In the genomic region with DNA sequence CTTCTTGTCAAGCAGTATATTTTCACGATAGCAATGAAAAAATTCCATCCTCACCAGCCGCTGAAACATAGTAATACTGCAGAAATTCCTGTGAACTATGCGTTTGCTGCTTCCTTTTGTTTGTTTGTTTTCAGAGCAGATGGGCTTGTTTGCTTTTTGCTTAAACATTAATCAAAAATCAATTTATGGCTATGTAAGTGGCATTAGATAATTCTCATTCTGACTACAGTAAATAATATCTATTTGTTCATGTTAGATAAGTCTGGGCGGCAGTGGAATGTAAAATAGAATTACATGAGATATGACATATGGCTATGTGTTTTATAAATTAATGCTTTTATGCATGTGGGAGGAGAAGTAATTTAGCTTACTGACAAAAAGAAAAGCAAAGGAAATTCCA, we compare ENCODE assay signal across 1 cellular context.
TF ChIP-seq lines count a peak whose summit lies in the region.

No MANE protein-coding gene starts in this region.

TF ChIP-seq in HepG2, 621 proteins besides CTCF, POLR2A, EP300 and RAD21 (continued from another document and continues in another):
- TF ChIP-seq MXD4 (CRISPR knock-in tag; IDR thresholded peaks at IDR 0.05) (no peak), ZNF75D (CRISPR knock-in tag; IDR thresholded peaks at IDR 0.05; ENCODE audit: borderline replicate concordance) (no peak), ZNF546 (CRISPR knock-in tag; conservative IDR thresholded peaks at IDR 0.05) (no peak), STAT5B (CRISPR knock-in tag; IDR thresholded peaks at IDR 0.05) (no peak), ZNF543 (CRISPR knock-in tag; IDR thresholded peaks at IDR 0.05) (no peak), TFDP2 (CRISPR knock-in tag; IDR thresholded peaks at IDR 0.05) (no peak), ERF (CRISPR knock-in tag; IDR thresholded peaks at IDR 0.05) (no peak), NFE2L2 (IDR thresholded peaks at IDR 0.05; ENCODE audit: low read length) (no peak), ZNF343 (CRISPR knock-in tag; IDR thresholded peaks at IDR 0.05) (no peak), SMAD3 (CRISPR knock-in tag; IDR thresholded peaks at IDR 0.05) (peak; percentile 60; the same call in 1 of the 2 replicates), ZNF766 (CRISPR knock-in tag; IDR thresholded peaks at IDR 0.05; ENCODE audit: borderline replicate concordance) (no peak), TEAD2 (CRISPR knock-in tag; IDR thresholded peaks at IDR 0.05) (no peak), MBNL3 (CRISPR knock-in tag; conservative IDR thresholded peaks at IDR 0.05) (no peak), ZNF234 (CRISPR knock-in tag; conservative IDR thresholded peaks at IDR 0.05) (no peak), SYNCRIP (IDR thresholded peaks at IDR 0.05; ENCODE audit: insufficient read depth, low read depth, low read length) (no peak), ZNF180 (CRISPR knock-in tag; IDR thresholded peaks at IDR 0.05; ENCODE audit: borderline replicate concordance, low read depth) (no peak), ZNF556 (CRISPR knock-in tag; IDR thresholded peaks at IDR 0.05; ENCODE audit: borderline replicate concordance) (no peak), ZNF432 (CRISPR knock-in tag; IDR thresholded peaks at IDR 0.05; ENCODE audit: borderline replicate concordance) (no peak), DBP (CRISPR knock-in tag; IDR thresholded peaks at IDR 0.05; ENCODE audit: not compliant biosample characterization) (no peak), SOX5 (CRISPR knock-in tag; IDR thresholded peaks at IDR 0.05; ENCODE audit: borderline replicate concordance) (peak; percentile 94), ZFAT (CRISPR knock-in tag; conservative IDR thresholded peaks at IDR 0.05) (no peak), KMT2B (CRISPR knock-in tag; IDR thresholded peaks at IDR 0.05) (no peak), SETDB1 (CRISPR knock-in tag; IDR thresholded peaks at IDR 0.05; ENCODE audit: borderline replicate concordance) (no peak), THAP11 (CRISPR knock-in tag; IDR thresholded peaks at IDR 0.05) (peak; percentile 43; the same call in 1 of the 2 replicates), CAMTA2 (CRISPR knock-in tag; IDR thresholded peaks at IDR 0.05; ENCODE audit: borderline replicate concordance) (no peak), ETS1 (CRISPR knock-in tag; IDR thresholded peaks at IDR 0.05) (no peak), HIVEP1 (CRISPR knock-in tag; IDR thresholded peaks at IDR 0.05) (no peak), HDAC2 (CRISPR knock-in tag; IDR thresholded peaks at IDR 0.05) (peak; percentile 87), CREB3 (CRISPR knock-in tag; IDR thresholded peaks at IDR 0.05) (0 out of 2 replicates have a peak, but pooled peaks have one; percentile 49), SUZ12 (IDR thresholded peaks at IDR 0.05; ENCODE audit: low read depth, low read length) (no peak), KLF9 (CRISPR knock-in tag; IDR thresholded peaks at IDR 0.05; ENCODE audit: low read depth) (0 out of 2 replicates have a peak, but pooled peaks have one; percentile 51), ZNF572 (CRISPR knock-in tag; IDR thresholded peaks at IDR 0.05) (no peak), ZNF747 (CRISPR knock-in tag; IDR thresholded peaks at IDR 0.05; ENCODE audit: borderline replicate concordance) (no peak), BCL6 (CRISPR knock-in tag; IDR thresholded peaks at IDR 0.05) (peak; percentile 84), KDM1A (CRISPR knock-in tag; IDR thresholded peaks at IDR 0.05) (no peak), LRRFIP1 (CRISPR knock-in tag; conservative IDR thresholded peaks at IDR 0.05) (no peak), POLR2AphosphoS5 (IDR thresholded peaks at IDR 0.05; ENCODE audit: low read depth, low read length) (no peak), SRF (IDR thresholded peaks at IDR 0.05; ENCODE audit: low read depth, low read length) (no peak), ZNF619 (CRISPR knock-in tag; IDR thresholded peaks at IDR 0.05) (no peak), GATA4 (IDR thresholded peaks at IDR 0.05; ENCODE audit: borderline replicate concordance, low read depth) (peak; percentile 79; the same call in 1 of the 2 replicates), ZBTB3 (CRISPR knock-in tag; IDR thresholded peaks at IDR 0.05; ENCODE audit: borderline replicate concordance, low read depth) (no peak)
- TF ChIP-seq, protein P1, sequence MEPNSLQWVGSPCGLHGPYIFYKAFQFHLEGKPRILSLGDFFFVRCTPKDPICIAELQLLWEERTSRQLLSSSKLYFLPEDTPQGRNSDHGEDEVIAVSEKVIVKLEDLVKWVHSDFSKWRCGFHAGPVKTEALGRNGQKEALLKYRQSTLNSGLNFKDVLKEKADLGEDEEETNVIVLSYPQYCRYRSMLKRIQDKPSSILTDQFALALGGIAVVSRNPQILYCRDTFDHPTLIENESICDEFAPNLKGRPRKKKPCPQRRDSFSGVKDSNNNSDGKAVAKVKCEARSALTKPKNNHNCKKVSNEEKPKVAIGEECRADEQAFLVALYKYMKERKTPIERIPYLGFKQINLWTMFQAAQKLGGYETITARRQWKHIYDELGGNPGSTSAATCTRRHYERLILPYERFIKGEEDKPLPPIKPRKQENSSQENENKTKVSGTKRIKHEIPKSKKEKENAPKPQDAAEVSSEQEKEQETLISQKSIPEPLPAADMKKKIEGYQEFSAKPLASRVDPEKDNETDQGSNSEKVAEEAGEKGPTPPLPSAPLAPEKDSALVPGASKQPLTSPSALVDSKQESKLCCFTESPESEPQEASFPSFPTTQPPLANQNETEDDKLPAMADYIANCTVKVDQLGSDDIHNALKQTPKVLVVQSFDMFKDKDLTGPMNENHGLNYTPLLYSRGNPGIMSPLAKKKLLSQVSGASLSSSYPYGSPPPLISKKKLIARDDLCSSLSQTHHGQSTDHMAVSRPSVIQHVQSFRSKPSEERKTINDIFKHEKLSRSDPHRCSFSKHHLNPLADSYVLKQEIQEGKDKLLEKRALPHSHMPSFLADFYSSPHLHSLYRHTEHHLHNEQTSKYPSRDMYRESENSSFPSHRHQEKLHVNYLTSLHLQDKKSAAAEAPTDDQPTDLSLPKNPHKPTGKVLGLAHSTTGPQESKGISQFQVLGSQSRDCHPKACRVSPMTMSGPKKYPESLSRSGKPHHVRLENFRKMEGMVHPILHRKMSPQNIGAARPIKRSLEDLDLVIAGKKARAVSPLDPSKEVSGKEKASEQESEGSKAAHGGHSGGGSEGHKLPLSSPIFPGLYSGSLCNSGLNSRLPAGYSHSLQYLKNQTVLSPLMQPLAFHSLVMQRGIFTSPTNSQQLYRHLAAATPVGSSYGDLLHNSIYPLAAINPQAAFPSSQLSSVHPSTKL (CRISPR knock-in tag; IDR thresholded peaks at IDR 0.05): peak; percentile 97
- TF ChIP-seq, protein P2, sequence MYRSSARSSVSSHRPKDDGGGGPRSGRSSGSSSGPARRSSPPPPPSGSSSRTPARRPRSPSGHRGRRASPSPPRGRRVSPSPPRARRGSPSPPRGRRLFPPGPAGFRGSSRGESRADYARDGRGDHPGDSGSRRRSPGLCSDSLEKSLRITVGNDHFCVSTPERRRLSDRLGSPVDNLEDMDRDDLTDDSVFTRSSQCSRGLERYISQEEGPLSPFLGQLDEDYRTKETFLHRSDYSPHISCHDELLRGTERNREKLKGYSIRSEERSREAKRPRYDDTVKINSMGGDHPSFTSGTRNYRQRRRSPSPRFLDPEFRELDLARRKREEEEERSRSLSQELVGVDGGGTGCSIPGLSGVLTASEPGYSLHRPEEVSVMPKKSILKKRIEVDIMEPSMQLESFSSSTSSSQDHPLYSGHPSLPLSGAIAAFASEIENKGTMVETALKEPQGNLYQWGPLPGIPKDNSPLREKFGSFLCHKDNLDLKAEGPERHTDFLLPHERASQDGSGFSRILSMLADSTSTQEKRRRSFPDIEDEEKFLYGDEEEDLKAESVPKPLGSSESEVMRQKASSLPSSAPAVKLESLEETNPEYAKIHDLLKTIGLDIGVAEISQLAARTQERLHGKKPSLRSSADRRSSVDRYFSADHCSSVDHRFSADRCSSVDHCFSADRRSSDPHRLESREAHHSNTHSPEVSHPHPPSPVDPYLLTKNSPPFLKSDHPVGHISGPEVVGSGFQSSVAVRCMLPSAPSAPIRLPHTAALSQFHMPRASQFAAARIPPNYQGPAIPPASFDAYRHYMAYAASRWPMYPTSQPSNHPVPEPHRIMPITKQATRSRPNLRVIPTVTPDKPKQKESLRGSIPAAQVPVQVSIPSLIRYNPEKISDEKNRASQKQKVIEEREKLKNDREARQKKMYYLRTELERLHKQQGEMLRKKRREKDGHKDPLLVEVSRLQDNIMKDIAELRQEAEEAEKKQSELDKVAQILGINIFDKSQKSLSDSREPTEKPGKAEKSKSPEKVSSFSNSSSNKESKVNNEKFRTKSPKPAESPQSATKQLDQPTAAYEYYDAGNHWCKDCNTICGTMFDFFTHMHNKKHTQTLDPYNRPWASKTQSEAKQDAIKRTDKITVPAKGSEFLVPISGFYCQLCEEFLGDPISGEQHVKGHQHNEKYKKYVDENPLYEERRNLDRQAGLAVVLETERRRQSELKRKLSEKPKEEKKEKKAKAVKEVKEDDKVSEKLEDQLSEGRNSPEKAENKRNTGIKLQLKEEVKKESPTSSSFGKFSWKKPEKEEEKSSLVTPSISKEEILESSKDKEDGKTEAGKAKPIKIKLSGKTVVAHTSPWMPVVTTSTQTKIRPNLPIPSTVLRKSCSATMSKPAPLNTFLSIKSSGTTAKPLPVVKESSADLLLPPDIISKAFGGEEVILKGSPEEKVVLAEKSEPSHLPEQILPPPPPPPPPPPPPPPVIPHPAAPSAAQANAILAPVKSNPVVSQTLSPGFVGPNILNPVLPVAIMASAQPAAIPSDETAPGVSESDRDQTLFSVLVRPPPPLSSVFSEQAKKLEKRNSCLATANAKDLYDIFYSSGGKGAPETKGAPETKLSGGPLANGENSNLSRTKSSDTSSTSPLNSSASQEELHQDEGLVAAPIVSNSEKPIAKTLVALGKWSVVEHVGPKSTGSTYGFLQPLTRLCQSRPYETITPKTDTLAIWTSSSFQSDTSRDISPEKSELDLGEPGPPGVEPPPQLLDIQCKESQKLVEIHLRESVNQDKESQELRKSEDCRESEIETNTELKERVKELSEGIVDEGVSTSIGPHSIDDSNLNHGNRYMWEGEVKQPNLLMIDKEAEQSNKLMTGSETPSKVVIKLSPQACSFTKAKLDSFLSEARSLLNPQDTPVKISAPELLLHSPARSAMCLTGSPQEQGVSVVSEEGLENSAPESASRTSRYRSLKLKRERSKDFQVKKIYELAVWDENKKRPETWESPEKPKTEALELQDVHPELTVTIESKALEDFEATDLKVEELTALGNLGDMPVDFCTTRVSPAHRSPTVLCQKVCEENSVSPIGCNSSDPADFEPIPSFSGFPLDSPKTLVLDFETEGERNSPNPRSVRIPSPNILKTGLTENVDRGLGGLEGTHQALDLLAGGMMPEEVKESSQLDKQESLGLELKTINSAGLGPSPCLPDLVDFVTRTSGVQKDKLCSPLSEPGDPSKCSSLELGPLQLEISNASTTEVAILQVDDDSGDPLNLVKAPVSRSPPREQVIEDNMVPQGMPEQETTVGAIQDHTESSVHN (CRISPR knock-in tag; IDR thresholded peaks at IDR 0.05): no peak
- TF ChIP-seq, protein P3, sequence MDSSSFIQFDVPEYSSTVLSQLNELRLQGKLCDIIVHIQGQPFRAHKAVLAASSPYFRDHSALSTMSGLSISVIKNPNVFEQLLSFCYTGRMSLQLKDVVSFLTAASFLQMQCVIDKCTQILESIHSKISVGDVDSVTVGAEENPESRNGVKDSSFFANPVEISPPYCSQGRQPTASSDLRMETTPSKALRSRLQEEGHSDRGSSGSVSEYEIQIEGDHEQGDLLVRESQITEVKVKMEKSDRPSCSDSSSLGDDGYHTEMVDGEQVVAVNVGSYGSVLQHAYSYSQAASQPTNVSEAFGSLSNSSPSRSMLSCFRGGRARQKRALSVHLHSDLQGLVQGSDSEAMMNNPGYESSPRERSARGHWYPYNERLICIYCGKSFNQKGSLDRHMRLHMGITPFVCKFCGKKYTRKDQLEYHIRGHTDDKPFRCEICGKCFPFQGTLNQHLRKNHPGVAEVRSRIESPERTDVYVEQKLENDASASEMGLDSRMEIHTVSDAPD (CRISPR knock-in tag; IDR thresholded peaks at IDR 0.05): no peak
